Comparison of ENCODE assay signal across 21 cellular contexts in genomic region chr5:5483880-5484595, GRCh38.
A peak's percentile ranks its signal among the peaks of the same experiment; 100 is the strongest.
DNase-seq lines count a peak whose midpoint lies in the region; ATAC-seq and TF ChIP-seq lines count a peak whose summit lies in the region.
"Had no signal": no experiment of that assay in that cellular context is flagged by ENCODE, and none has a peak within 500 bp of the region (broad histone marks: within the 10 kb centered on the region; RNA-seq: fewer than 3 reads in every experiment).

No MANE protein-coding gene starts in this region.

- in situ Hi-C loops in IMR-90 (cut with MboI; ENCODE audit: low sequenced_read_pairs): loop anchor here (25.0 kb wide), 1 partner anchor 1253 kb away; no protein-coding TSS in a partner anchor

- H3K79me1 ChIP-seq in IMR-90 (ENCODE audit: low read depth in 1 of 2, low read length in 2 of 2): peaks cover 0 to 3% of the 10 kb centered on the region in 2 experiments; a peak in 1 of 4 replicates

- H3K27ac ChIP-seq in CD8-positive, alpha-beta T cell (ENCODE audit: low read depth, low read length): no peak overlapping the region
- H3K27ac ChIP-seq in IMR-90 (ENCODE audit: insufficient read depth, low read length): no peak overlapping the region
- H3K27ac ChIP-seq in naive thymus-derived CD4-positive, alpha-beta T cell (ENCODE audit: low read depth, low read length): no peak overlapping the region
- H3K27ac ChIP-seq: sigmoid colon had no signal

- no CpG with 5 or more reads among the region's 5 CpGs for WGBS in IMR-90 (ENCODE audit: extremely low coverage in 2 of 2, insufficient read length in 1 of 2), 2 experiments

- no peaks in the 10 kb centered on the region for H3K9me3 ChIP-seq in CD8-positive, alpha-beta T cell (ENCODE audit: low read length)
- H3K9me3 ChIP-seq in IMR-90 (ENCODE audit: control insufficient read depth, insufficient read depth, low read length): no peaks in the 10 kb centered on the region
- H3K9me3 ChIP-seq in naive thymus-derived CD4-positive, alpha-beta T cell (ENCODE audit: control insufficient read depth in 2 of 3, low read length in 3 of 3): no peaks in the 10 kb centered on the region
- H3K9me3 ChIP-seq: heart left ventricle, sigmoid colon had no signal

- H4K20me1 ChIP-seq in IMR-90 (ENCODE audit: insufficient read depth, low read length): no peaks in the 10 kb centered on the region

- H3K36me3 Mint-ChIP-seq in CD8-positive, alpha-beta T cell: peaks cover 58% of the 10 kb centered on the region
- peaks cover 0 to 36% (median 9%) of the 10 kb centered on the region in 5 donors for H3K36me3 Mint-ChIP-seq in naive thymus-derived CD4-positive, alpha-beta T cell

- no peak overlapping the region for H2AK9ac ChIP-seq in IMR-90 (replicated peaks; ENCODE audit: low read depth, low read length, poor library complexity)

- DNase-seq in CD8-positive, alpha-beta T cell: no peak
- DNase-seq in IMR-90: peak; percentile 52
- DNase-seq in epithelial cell of proximal tubule (ENCODE audit: low read depth): peak; percentile 65
- DNase-seq in naive thymus-derived CD4-positive, alpha-beta T cell: no peak
- no peak for DNase-seq in A172 (ENCODE audit: low spot score)
- DNase-seq in T1000 (lab: John Stamatoyannopoulos, UW): no peak
- no peak for DNase-seq in NCI-H1048 (lab: John Stamatoyannopoulos, UW)
- DNase-seq: activated CD4-positive, alpha-beta T cell treated with anti-CD3 and anti-CD28 coated beads for 1 hour; activated effector memory CD4-positive, alpha-beta T cell treated with anti-CD3 and anti-CD28 coated beads, Interleukin-2, amount 50 U/mL, for 16 hours; AML-193; anterior cingulate cortex; GDM1; heart left ventricle; islet precursor cell; midbrain; NCI-H1092; NCI-H524 treated with DMSO at 0.1 percent for 48 hours; sigmoid colon; T-helper 9 cell had no signal

- peaks cover 16% of the 10 kb centered on the region for H3K4me1 ChIP-seq in CD8-positive, alpha-beta T cell (ENCODE audit: insufficient read depth, low read length)
- no peaks in the 10 kb centered on the region for H3K4me1 ChIP-seq in IMR-90 (ENCODE audit: control insufficient read depth, insufficient read depth, low read length)
- peaks cover 7 to 13% of the 10 kb centered on the region in 2 donors for H3K4me1 ChIP-seq in naive thymus-derived CD4-positive, alpha-beta T cell (ENCODE audit: control insufficient read depth in 2 of 2, insufficient read depth in 2 of 2, low read length in 2 of 2)
- H3K4me1 ChIP-seq: sigmoid colon had no signal

- no peak overlapping the region for H3K4me2 ChIP-seq in IMR-90 (ENCODE audit: low read depth, low read length)

- TF ChIP-seq RAD21 in IMR-90 (IDR thresholded peaks at IDR 0.05; ENCODE audit: low read length): no peak

- no peak overlapping the region for H3K4me3 Mint-ChIP-seq in CD8-positive, alpha-beta T cell
- H3K4me3 Mint-ChIP-seq in naive thymus-derived CD4-positive, alpha-beta T cell: no peak overlapping the region

- no peak overlapping the region for H3K4me3 ChIP-seq in CD8-positive, alpha-beta T cell (ENCODE audit: low read depth, low read length)
- H3K4me3 ChIP-seq in IMR-90 (ENCODE audit: insufficient read depth, low read depth, low read length): no peak overlapping the region
- no peak overlapping the region for H3K4me3 ChIP-seq in epithelial cell of proximal tubule (ENCODE audit: low read depth, low read length)
- H3K4me3 ChIP-seq in naive thymus-derived CD4-positive, alpha-beta T cell (ENCODE audit: low read length): no peak overlapping the region
- H3K4me3 ChIP-seq: heart left ventricle, K562, sigmoid colon had no signal

- H2AK5ac ChIP-seq in IMR-90 (ENCODE audit: low read depth, low read length): no peak overlapping the region

- POLR2A ChIA-PET in CD8-positive, alpha-beta T cell (lab: Charles Lee): interaction anchor here (1.4 kb wide), 1 partner anchor 62 kb away, joined by 3 read pairs; no protein-coding TSS in a partner anchor
- POLR2A ChIA-PET in IMR-90 (lab: Charles Lee; ENCODE audit: unreplicated experiment): no interaction called here
- POLR2A ChIA-PET in naive thymus-derived CD4-positive, alpha-beta T cell (lab: Charles Lee): no interaction called here

- no peaks in the 10 kb centered on the region for H3K9me3 Mint-ChIP-seq in CD8-positive, alpha-beta T cell
- peaks cover 0 to 5% (median 0%) of the 10 kb centered on the region in 11 donors for H3K9me3 Mint-ChIP-seq in naive thymus-derived CD4-positive, alpha-beta T cell

- H2BK120ac ChIP-seq in IMR-90 (ENCODE audit: low read depth, low read length): no peak overlapping the region

- no peak overlapping the region for H4K5ac ChIP-seq in IMR-90 (ENCODE audit: low read depth, low read length)

- no peak for TF ChIP-seq CTCF in CD8-positive, alpha-beta T cell (IDR thresholded peaks at IDR 0.05)
- TF ChIP-seq CTCF in IMR-90 (conservative IDR thresholded peaks at IDR 0.05; ENCODE audit: low read depth, low read length): no peak
- no peak for TF ChIP-seq CTCF in epithelial cell of proximal tubule (conservative IDR thresholded peaks at IDR 0.05; ENCODE audit: low read depth, low read length)

- H3K23ac ChIP-seq in IMR-90 (ENCODE audit: low read depth, low read length): no peak overlapping the region

- H3K9ac ChIP-seq in IMR-90 (ENCODE audit: low read depth, low read length): no peak overlapping the region

- dilution Hi-C loops in IMR-90 (cut with HindIII; ENCODE audit: low sequenced_read_pairs, unreplicated experiment): no loop called here

- intact Hi-C loops in CD8-positive, alpha-beta T cell (cut with DNase I, micrococcal nuclease): no loop called here
- intact Hi-C loops in IMR-90 (cut with micrococcal nuclease): no loop called here
- intact Hi-C loops in naive thymus-derived CD4-positive, alpha-beta T cell (cut with micrococcal nuclease): no loop called here

- no peak overlapping the region for H2BK20ac ChIP-seq in IMR-90 (ENCODE audit: low read depth, low read length)

- H3K36me3 ChIP-seq in CD8-positive, alpha-beta T cell (ENCODE audit: insufficient read depth, low read length): peaks cover 8% of the 10 kb centered on the region
- H3K36me3 ChIP-seq in IMR-90 (ENCODE audit: control insufficient read depth, insufficient read depth, low read length): peaks cover 6% of the 10 kb centered on the region
- peaks cover 0 to 36% (median 3%) of the 10 kb centered on the region in 3 experiments for H3K36me3 ChIP-seq in naive thymus-derived CD4-positive, alpha-beta T cell (ENCODE audit: control insufficient read depth in 2 of 3, insufficient read depth in 3 of 3, low read length in 3 of 3)

- peaks cover 2% of the 10 kb centered on the region; the same call in 1 of the 2 replicates for H3K9me1 ChIP-seq in IMR-90 (ENCODE audit: insufficient read depth, low read length)

- H3K27me3 Mint-ChIP-seq in CD8-positive, alpha-beta T cell (ENCODE audit: low read depth): no peaks in the 10 kb centered on the region
- no peaks in the 10 kb centered on the region for H3K27me3 Mint-ChIP-seq in naive thymus-derived CD4-positive, alpha-beta T cell

- no peaks in the 10 kb centered on the region for H3K27me3 ChIP-seq in CD8-positive, alpha-beta T cell (ENCODE audit: insufficient read depth, low read length)
- H3K27me3 ChIP-seq in IMR-90 (ENCODE audit: control insufficient read depth, insufficient read depth, low read length): no peaks in the 10 kb centered on the region
- H3K27me3 ChIP-seq in naive thymus-derived CD4-positive, alpha-beta T cell (ENCODE audit: control insufficient read depth in 2 of 2, insufficient read depth in 2 of 2, low read length in 2 of 2): no peaks in the 10 kb centered on the region
- H3K27me3 ChIP-seq: heart left ventricle, sigmoid colon had no signal

- no TSS peak for BruUV-seq in IMR-90 (replicated peaks; lab: Mats Ljungman, UMichigan)

- H3K4me1 Mint-ChIP-seq in CD8-positive, alpha-beta T cell (ENCODE audit: low read depth): peaks cover 22% of the 10 kb centered on the region
- peaks cover 14 to 38% (median 26%) of the 10 kb centered on the region in 7 donors for H3K4me1 Mint-ChIP-seq in naive thymus-derived CD4-positive, alpha-beta T cell

- H3K14ac ChIP-seq in IMR-90 (replicated peaks; ENCODE audit: low read depth, low read length): no peak overlapping the region

- no peak overlapping the region for H2BK15ac ChIP-seq in IMR-90 (ENCODE audit: low read depth, low read length)

- TF ChIP-seq POLR2A in IMR-90 (IDR thresholded peaks at IDR 0.05; ENCODE audit: low read depth, low read length): no peak

- H2BK5ac ChIP-seq in IMR-90 (ENCODE audit: low read depth, low read length, poor library complexity, severe bottlenecking): no peak overlapping the region

- no peak overlapping the region for H3K56ac ChIP-seq in IMR-90 (ENCODE audit: extremely low read depth, insufficient read depth, low read length)

- H4K91ac ChIP-seq in IMR-90 (ENCODE audit: insufficient read depth, low read depth, low read length): no peak overlapping the region

- no peak overlapping the region for H3K4ac ChIP-seq in IMR-90 (ENCODE audit: low read depth, low read length)

- H2AFZ ChIP-seq in IMR-90 (replicated peaks; ENCODE audit: low read length, poor library complexity): no peak overlapping the region

- no peak for ATAC-seq in CD8-positive, alpha-beta T cell
- ATAC-seq in IMR-90 (ENCODE audit: low read depth) (peak; percentile 68), HG03280 (IDR thresholded peaks at IDR 0.05; ENCODE audit: unreplicated experiment) (no peak)
- no peak for ATAC-seq in naive thymus-derived CD4-positive, alpha-beta T cell
- ATAC-seq: K562 had no signal

- no peak overlapping the region for H3K18ac ChIP-seq in IMR-90 (ENCODE audit: low read depth, low read length)

- CTCF ChIA-PET in CD8-positive, alpha-beta T cell (lab: Charles Lee): interaction anchor here (1.2 kb wide), 1 partner anchor 9 kb away, joined by 3 read pairs; no protein-coding TSS in a partner anchor
- CTCF ChIA-PET in IMR-90 (lab: Yijun Ruan, JAX): interaction anchor here (1.1 to 1.5 kb wide), 2 partner anchors 10 to 13 kb away, joined by 3 to 10 read pairs; no protein-coding TSS in a partner anchor
- CTCF ChIA-PET in naive thymus-derived CD4-positive, alpha-beta T cell (lab: Charles Lee): no interaction called here

- H3K27ac Mint-ChIP-seq in CD8-positive, alpha-beta T cell: peak overlapping the region; percentile 66
- peak overlapping the region in 7 of 9 donors; percentile 53 to 91 (median 75) for H3K27ac Mint-ChIP-seq in naive thymus-derived CD4-positive, alpha-beta T cell

- H4K8ac ChIP-seq in IMR-90 (ENCODE audit: low read depth in 2 of 2, low read length in 2 of 2): no peak overlapping the region

TF ChIP-seq in IMR-90, 13 proteins besides CTCF, POLR2A, EP300 and RAD21:
- TF ChIP-seq CEBPB (IDR thresholded peaks at IDR 0.05; ENCODE audit: low read depth, low read length) (peak; percentile 82), RCOR1 (IDR thresholded peaks at IDR 0.05; ENCODE audit: insufficient replicate concordance, low read length) (no peak)

Comparison
In these comparisons a context has a peak if more than half of its experiments do, and no peak if none do; other contexts are left out.
1. DNase-seq: peak in IMR-90 (single experiment) and epithelial cell of proximal tubule (single experiment); none in CD8-positive, alpha-beta T cell (0 of 7), naive thymus-derived CD4-positive, alpha-beta T cell (0 of 9), A172 (single experiment), T1000 (single experiment) and NCI-H1048 (single experiment).